In the genomic region with DNA sequence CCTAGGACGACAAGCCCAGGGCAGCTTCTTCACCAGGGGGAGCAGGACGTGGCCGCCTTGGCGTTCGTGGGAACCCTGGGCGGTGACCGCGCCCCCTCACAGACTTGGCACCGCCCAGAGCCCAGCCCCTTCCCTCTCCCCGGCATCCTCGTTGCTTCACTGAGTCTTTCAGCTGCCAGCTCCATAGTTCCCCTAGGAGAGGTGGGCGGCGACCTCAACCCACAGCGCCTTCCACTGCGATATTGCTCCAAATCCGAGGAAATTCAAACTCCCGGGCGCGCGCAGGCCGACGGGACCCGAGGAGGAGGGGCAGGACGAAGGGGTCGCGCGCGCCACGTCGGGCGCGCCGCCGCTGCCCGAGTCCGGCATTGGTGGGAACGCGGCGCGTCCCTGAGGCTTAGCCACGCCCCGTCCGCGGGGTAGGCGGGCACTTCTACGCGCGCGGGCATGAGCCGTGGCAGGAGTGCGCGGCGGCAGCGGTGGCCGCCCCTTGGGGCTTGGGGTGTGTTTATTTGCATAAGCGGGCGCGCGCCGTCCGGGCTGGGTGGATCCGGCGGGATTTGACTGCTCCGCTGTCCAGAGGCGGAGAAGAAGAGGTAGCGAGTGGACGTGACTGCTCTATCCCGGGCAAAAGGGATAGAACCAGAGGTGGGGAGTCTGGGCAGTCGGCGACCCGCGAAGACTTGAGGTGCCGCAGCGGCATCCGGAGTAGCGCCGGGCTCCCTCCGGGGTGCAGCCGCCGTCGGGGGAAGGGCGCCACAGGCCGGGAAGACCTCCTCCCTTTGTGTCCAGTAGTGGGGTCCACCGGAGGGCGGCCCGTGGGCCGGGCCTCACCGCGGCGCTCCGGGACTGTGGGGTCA, we compare ENCODE assay signal across 1 cellular context.
TF ChIP-seq lines count a peak whose summit lies in the region.

A gene with protein sequence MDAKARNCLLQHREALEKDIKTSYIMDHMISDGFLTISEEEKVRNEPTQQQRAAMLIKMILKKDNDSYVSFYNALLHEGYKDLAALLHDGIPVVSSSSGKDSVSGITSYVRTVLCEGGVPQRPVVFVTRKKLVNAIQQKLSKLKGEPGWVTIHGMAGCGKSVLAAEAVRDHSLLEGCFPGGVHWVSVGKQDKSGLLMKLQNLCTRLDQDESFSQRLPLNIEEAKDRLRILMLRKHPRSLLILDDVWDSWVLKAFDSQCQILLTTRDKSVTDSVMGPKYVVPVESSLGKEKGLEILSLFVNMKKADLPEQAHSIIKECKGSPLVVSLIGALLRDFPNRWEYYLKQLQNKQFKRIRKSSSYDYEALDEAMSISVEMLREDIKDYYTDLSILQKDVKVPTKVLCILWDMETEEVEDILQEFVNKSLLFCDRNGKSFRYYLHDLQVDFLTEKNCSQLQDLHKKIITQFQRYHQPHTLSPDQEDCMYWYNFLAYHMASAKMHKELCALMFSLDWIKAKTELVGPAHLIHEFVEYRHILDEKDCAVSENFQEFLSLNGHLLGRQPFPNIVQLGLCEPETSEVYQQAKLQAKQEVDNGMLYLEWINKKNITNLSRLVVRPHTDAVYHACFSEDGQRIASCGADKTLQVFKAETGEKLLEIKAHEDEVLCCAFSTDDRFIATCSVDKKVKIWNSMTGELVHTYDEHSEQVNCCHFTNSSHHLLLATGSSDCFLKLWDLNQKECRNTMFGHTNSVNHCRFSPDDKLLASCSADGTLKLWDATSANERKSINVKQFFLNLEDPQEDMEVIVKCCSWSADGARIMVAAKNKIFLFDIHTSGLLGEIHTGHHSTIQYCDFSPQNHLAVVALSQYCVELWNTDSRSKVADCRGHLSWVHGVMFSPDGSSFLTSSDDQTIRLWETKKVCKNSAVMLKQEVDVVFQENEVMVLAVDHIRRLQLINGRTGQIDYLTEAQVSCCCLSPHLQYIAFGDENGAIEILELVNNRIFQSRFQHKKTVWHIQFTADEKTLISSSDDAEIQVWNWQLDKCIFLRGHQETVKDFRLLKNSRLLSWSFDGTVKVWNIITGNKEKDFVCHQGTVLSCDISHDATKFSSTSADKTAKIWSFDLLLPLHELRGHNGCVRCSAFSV (N-terminal part only) (plus strand): TSS at position 579 of the 860 bp plus-strand sequence. CDS start 3,070 bp downstream, outside the sequence.
A gene with protein sequence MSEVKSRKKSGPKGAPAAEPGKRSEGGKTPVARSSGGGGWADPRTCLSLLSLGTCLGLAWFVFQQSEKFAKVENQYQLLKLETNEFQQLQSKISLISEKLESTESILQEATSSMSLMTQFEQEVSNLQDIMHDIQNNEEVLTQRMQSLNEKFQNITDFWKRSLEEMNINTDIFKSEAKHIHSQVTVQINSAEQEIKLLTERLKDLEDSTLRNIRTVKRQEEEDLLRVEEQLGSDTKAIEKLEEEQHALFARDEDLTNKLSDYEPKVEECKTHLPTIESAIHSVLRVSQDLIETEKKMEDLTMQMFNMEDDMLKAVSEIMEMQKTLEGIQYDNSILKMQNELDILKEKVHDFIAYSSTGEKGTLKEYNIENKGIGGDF (minus strand): TSS at position 77 of the 860 bp plus-strand sequence. CDS start 87 bp downstream, outside the sequence.

TF ChIP-seq in GM12878, 131 proteins besides CTCF, POLR2A, EP300 and RAD21 (continued from another document):
- TF ChIP-seq, protein P1, sequence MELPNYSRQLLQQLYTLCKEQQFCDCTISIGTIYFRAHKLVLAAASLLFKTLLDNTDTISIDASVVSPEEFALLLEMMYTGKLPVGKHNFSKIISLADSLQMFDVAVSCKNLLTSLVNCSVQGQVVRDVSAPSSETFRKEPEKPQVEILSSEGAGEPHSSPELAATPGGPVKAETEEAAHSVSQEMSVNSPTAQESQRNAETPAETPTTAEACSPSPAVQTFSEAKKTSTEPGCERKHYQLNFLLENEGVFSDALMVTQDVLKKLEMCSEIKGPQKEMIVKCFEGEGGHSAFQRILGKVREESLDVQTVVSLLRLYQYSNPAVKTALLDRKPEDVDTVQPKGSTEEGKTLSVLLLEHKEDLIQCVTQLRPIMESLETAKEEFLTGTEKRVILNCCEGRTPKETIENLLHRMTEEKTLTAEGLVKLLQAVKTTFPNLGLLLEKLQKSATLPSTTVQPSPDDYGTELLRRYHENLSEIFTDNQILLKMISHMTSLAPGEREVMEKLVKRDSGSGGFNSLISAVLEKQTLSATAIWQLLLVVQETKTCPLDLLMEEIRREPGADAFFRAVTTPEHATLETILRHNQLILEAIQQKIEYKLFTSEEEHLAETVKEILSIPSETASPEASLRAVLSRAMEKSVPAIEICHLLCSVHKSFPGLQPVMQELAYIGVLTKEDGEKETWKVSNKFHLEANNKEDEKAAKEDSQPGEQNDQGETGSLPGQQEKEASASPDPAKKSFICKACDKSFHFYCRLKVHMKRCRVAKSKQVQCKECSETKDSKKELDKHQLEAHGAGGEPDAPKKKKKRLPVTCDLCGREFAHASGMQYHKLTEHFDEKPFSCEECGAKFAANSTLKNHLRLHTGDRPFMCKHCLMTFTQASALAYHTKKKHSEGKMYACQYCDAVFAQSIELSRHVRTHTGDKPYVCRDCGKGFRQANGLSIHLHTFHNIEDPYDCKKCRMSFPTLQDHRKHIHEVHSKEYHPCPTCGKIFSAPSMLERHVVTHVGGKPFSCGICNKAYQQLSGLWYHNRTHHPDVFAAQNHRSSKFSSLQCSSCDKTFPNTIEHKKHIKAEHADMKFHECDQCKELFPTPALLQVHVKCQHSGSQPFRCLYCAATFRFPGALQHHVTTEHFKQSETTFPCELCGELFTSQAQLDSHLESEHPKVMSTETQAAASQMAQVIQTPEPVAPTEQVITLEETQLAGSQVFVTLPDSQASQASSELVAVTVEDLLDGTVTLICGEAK (IDR thresholded peaks at IDR 0.05; ENCODE audit: borderline replicate concordance), result no peak
- TF ChIP-seq PML (IDR thresholded peaks at IDR 0.05; ENCODE audit: low read length) (peak; percentile 75; the same call in 1 of the 2 replicates), FOXM1 (IDR thresholded peaks at IDR 0.05; ENCODE audit: low read depth, low read length) (no peak), TAF1 (IDR thresholded peaks at IDR 0.05; ENCODE audit: borderline replicate concordance, low read depth, low read length) (peak; percentile 75), PAX5 (IDR thresholded peaks at IDR 0.05; ENCODE audit: borderline replicate concordance, low read depth, low read length) (peak; percentile 35; the same call in 1 of the 2 replicates), NR2C1 (IDR thresholded peaks at IDR 0.05) (no peak), SMARCA5 (IDR thresholded peaks at IDR 0.05) (0 out of 2 replicates have a peak, but pooled peaks have one; percentile 8), CHD1 (IDR thresholded peaks at IDR 0.05; ENCODE audit: low read depth, low read length) (peak; percentile 50; the same call in 1 of the 2 replicates), RB1 (IDR thresholded peaks at IDR 0.05; ENCODE audit: borderline replicate concordance) (peak; percentile 42; the same call in 1 of the 2 replicates), SP1 (IDR thresholded peaks at IDR 0.05; ENCODE audit: low read depth, low read length) (peak; percentile 61), NFIC (IDR thresholded peaks at IDR 0.05; ENCODE audit: low read depth, low read length) (no peak)
- TF ChIP-seq, protein P2, sequence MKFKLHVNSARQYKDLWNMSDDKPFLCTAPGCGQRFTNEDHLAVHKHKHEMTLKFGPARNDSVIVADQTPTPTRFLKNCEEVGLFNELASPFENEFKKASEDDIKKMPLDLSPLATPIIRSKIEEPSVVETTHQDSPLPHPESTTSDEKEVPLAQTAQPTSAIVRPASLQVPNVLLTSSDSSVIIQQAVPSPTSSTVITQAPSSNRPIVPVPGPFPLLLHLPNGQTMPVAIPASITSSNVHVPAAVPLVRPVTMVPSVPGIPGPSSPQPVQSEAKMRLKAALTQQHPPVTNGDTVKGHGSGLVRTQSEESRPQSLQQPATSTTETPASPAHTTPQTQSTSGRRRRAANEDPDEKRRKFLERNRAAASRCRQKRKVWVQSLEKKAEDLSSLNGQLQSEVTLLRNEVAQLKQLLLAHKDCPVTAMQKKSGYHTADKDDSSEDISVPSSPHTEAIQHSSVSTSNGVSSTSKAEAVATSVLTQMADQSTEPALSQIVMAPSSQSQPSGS (IDR thresholded peaks at IDR 0.05; ENCODE audit: low read length), result no peak
- TF ChIP-seq, protein P3, sequence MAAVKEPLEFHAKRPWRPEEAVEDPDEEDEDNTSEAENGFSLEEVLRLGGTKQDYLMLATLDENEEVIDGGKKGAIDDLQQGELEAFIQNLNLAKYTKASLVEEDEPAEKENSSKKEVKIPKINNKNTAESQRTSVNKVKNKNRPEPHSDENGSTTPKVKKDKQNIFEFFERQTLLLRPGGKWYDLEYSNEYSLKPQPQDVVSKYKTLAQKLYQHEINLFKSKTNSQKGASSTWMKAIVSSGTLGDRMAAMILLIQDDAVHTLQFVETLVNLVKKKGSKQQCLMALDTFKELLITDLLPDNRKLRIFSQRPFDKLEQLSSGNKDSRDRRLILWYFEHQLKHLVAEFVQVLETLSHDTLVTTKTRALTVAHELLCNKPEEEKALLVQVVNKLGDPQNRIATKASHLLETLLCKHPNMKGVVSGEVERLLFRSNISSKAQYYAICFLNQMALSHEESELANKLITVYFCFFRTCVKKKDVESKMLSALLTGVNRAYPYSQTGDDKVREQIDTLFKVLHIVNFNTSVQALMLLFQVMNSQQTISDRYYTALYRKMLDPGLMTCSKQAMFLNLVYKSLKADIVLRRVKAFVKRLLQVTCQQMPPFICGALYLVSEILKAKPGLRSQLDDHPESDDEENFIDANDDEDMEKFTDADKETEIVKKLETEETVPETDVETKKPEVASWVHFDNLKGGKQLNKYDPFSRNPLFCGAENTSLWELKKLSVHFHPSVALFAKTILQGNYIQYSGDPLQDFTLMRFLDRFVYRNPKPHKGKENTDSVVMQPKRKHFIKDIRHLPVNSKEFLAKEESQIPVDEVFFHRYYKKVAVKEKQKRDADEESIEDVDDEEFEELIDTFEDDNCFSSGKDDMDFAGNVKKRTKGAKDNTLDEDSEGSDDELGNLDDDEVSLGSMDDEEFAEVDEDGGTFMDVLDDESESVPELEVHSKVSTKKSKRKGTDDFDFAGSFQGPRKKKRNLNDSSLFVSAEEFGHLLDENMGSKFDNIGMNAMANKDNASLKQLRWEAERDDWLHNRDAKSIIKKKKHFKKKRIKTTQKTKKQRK (IDR thresholded peaks at IDR 0.05; ENCODE audit: low read depth, low read length), result no peak
